In genomic region chr10:100537475-100537874, GRCh38 we compare ENCODE assay signal across 19 cellular contexts. TPM values are rescaled to one million over a fixed set of nuclear protein-coding genes. Genes with fewer than 3 reads are reported as not detected.
DNase-seq lines count a peak whose midpoint lies in the region; ATAC-seq and TF ChIP-seq lines count a peak whose summit lies in the region.
"Had no signal": no experiment of that assay in that cellular context is flagged by ENCODE, and none has a peak within 500 bp of the region (broad histone marks: within the 10 kb centered on the region; RNA-seq: fewer than 3 reads in every experiment).

No MANE protein-coding gene starts in this region.

- peaks cover 45% of the 10 kb centered on the region for H3K4me1 ChIP-seq in Loucy (ENCODE audit: insufficient read depth, low read length, poor library complexity, severe bottlenecking)
- peaks cover 11% of the 10 kb centered on the region for H3K4me1 ChIP-seq in smooth muscle cell (ENCODE audit: low read depth)

- H3K27ac Mint-ChIP-seq in activated naive CD8-positive, alpha-beta T cell treated with anti-CD3 and anti-CD28 coated beads, Interleukin-2, amount 10 ng/mL, durations not matched to agents 7 days and 5 days, result peak overlapping the region; percentile 1
- H3K27ac Mint-ChIP-seq in activated naive CD8-positive, alpha-beta T cell treated with anti-CD3 and anti-CD28 coated beads for 36 hours, result no peak overlapping the region

- peaks cover 20% of the 10 kb centered on the region; the same call in 1 of the 2 replicates for H3K36me3 ChIP-seq in Loucy (ENCODE audit: insufficient read depth, low read length)
- peaks cover 4% of the 10 kb centered on the region for H3K36me3 ChIP-seq in smooth muscle cell (ENCODE audit: low read depth)

- H4K20me1 ChIP-seq in Loucy (ENCODE audit: insufficient read depth, low read length, poor library complexity, severe bottlenecking) (peaks cover 37% of the 10 kb centered on the region), smooth muscle cell (ENCODE audit: low read depth) (peaks cover 45% of the 10 kb centered on the region)

- no peaks in the 10 kb centered on the region for H3K9me3 Mint-ChIP-seq in activated naive CD8-positive, alpha-beta T cell treated with anti-CD3 and anti-CD28 coated beads, Interleukin-2, amount 10 ng/mL, durations not matched to agents 7 days and 5 days
- H3K9me3 Mint-ChIP-seq in activated naive CD8-positive, alpha-beta T cell treated with anti-CD3 and anti-CD28 coated beads for 36 hours, result no peaks in the 10 kb centered on the region
- H3K9me3 Mint-ChIP-seq: effector memory CD8-positive, alpha-beta T cell had no signal

- H2AFZ ChIP-seq in Loucy (ENCODE audit: low read length) (no peak overlapping the region), smooth muscle cell (ENCODE audit: low read depth) (no peak overlapping the region)

- H3K4me3 Mint-ChIP-seq in activated naive CD8-positive, alpha-beta T cell treated with anti-CD3 and anti-CD28 coated beads, Interleukin-2, amount 10 ng/mL, durations not matched to agents 7 days and 5 days, result no peak overlapping the region
- no peak overlapping the region for H3K4me3 Mint-ChIP-seq in activated naive CD8-positive, alpha-beta T cell treated with anti-CD3 and anti-CD28 coated beads for 36 hours

- TF ChIP-seq CTCF in Loucy (conservative IDR thresholded peaks at IDR 0.05; ENCODE audit: low read length) (no peak), smooth muscle cell (IDR thresholded peaks at IDR 0.05; ENCODE audit: borderline replicate concordance, insufficient read depth, poor library complexity, severe bottlenecking) (no peak)

- peaks cover 27% of the 10 kb centered on the region for H3K4me1 Mint-ChIP-seq in activated naive CD8-positive, alpha-beta T cell treated with anti-CD3 and anti-CD28 coated beads, Interleukin-2, amount 10 ng/mL, durations not matched to agents 7 days and 5 days
- H3K4me1 Mint-ChIP-seq in activated naive CD8-positive, alpha-beta T cell treated with anti-CD3 and anti-CD28 coated beads for 36 hours, result peaks cover 18% of the 10 kb centered on the region

- H3F3A ChIP-seq in Loucy (ENCODE audit: low read depth) (no peaks in the 10 kb centered on the region), smooth muscle cell (ENCODE audit: low read depth) (no peaks in the 10 kb centered on the region)

- H3K4me3 ChIP-seq in Loucy (ENCODE audit: low read length, poor library complexity, severe bottlenecking) (peak overlapping the region; percentile 85), smooth muscle cell (no peak overlapping the region)
- H3K4me3 ChIP-seq: mucosa of descending colon, Peyer's patch had no signal

- H3K27me3 ChIP-seq in Loucy (ENCODE audit: insufficient read depth, low read length, poor library complexity, severe bottlenecking) (no peaks in the 10 kb centered on the region), smooth muscle cell (ENCODE audit: low read depth) (no peaks in the 10 kb centered on the region)
- H3K27me3 ChIP-seq: Peyer's patch had no signal

- no peaks in the 10 kb centered on the region for H3K9me2 ChIP-seq in Loucy (replicated peaks; ENCODE audit: low read depth, low read length)

- DNase-seq in activated naive CD8-positive, alpha-beta T cell treated with anti-CD3 and anti-CD28 coated beads, Interleukin-2, amount 10 ng/mL, durations not matched to agents 7 days and 5 days, result no peak
- DNase-seq in activated naive CD8-positive, alpha-beta T cell treated with anti-CD3 and anti-CD28 coated beads for 36 hours, result no peak
- DNase-seq in epidermal melanocyte (ENCODE audit: insufficient read length, low spot score) (peak; percentile 74), smooth muscle cell (lab: John Stamatoyannopoulos, UW; ENCODE audit: unreplicated experiment) (no peak), DMS153 treated with DMSO at 0.1 percent for 48 hours (lab: John Stamatoyannopoulos, UW; ENCODE audit: unreplicated experiment) (no peak)
- DNase-seq: activated CD4-positive, alpha-beta T cell treated with anti-CD3 and anti-CD28 coated beads, Interleukin-2, amount 50 U/mL, for 4 hours; amniotic stem cell; effector memory CD8-positive, alpha-beta T cell; H7; Kasumi-1; mucosa of descending colon; NCI-H2171; NCI-H748 treated with DMSO at 0.1 percent for 48 hours; Peyer's patch; stimulated activated CD4-positive, alpha-beta T cell treated with anti-CD3 and anti-CD28 coated beads, Interleukin-4, amount 100 ng/mL, for 1 hour had no signal

- peaks cover 63% of the 10 kb centered on the region for H3K79me2 ChIP-seq in Loucy (ENCODE audit: insufficient read depth, low read length)
- H3K79me2 ChIP-seq in smooth muscle cell (ENCODE audit: low read depth), result peaks cover 26% of the 10 kb centered on the region

- ATAC-seq in activated naive CD8-positive, alpha-beta T cell treated with anti-CD3 and anti-CD28 coated beads, Interleukin-2, amount 10 ng/mL, durations not matched to agents 7 days and 5 days (ENCODE audit: low read depth), result no peak
- ATAC-seq in GM19324 (IDR thresholded peaks at IDR 0.05; ENCODE audit: low FRiP score, unreplicated experiment) (no peak), HG02763 (IDR thresholded peaks at IDR 0.05; ENCODE audit: unreplicated experiment) (no peak)
- ATAC-seq: effector memory CD8-positive, alpha-beta T cell; mucosa of descending colon had no signal

- no peaks in the 10 kb centered on the region for H3K27me3 Mint-ChIP-seq in activated naive CD8-positive, alpha-beta T cell treated with anti-CD3 and anti-CD28 coated beads, Interleukin-2, amount 10 ng/mL, durations not matched to agents 7 days and 5 days
- no peaks in the 10 kb centered on the region for H3K27me3 Mint-ChIP-seq in activated naive CD8-positive, alpha-beta T cell treated with anti-CD3 and anti-CD28 coated beads for 36 hours
- H3K27me3 Mint-ChIP-seq: effector memory CD8-positive, alpha-beta T cell had no signal

- H3K9ac ChIP-seq in Loucy (ENCODE audit: low read depth, low read length, poor library complexity, severe bottlenecking), result peak overlapping the region; percentile 84
- no peak overlapping the region for H3K9ac ChIP-seq in smooth muscle cell (ENCODE audit: low read depth)

- H3K9me3 ChIP-seq in Loucy (ENCODE audit: insufficient read depth, low read depth, low read length), result no peaks in the 10 kb centered on the region
- no peaks in the 10 kb centered on the region for H3K9me3 ChIP-seq in smooth muscle cell (replicated peaks; ENCODE audit: low read depth)
- H3K9me3 ChIP-seq: mucosa of descending colon, Peyer's patch, thoracic aorta had no signal

- WGBS in smooth muscle cell (ENCODE audit: low lambda C conversion rate), result 99% methylated on average over 4 of the region's 4 CpGs

- H3K4me2 ChIP-seq in Loucy (ENCODE audit: low read depth, low read length, poor library complexity, severe bottlenecking), result peak overlapping the region; percentile 100
- H3K4me2 ChIP-seq in smooth muscle cell, result peak overlapping the region; percentile 92

- no peak overlapping the region for H3K27ac ChIP-seq in smooth muscle cell (ENCODE audit: low read depth)
- H3K27ac ChIP-seq: Peyer's patch, thoracic aorta had no signal

- H3K36me3 Mint-ChIP-seq in activated naive CD8-positive, alpha-beta T cell treated with anti-CD3 and anti-CD28 coated beads, Interleukin-2, amount 10 ng/mL, durations not matched to agents 7 days and 5 days, result peaks cover 18% of the 10 kb centered on the region
- peaks cover 12% of the 10 kb centered on the region for H3K36me3 Mint-ChIP-seq in activated naive CD8-positive, alpha-beta T cell treated with anti-CD3 and anti-CD28 coated beads for 36 hours

- POLR2A ChIA-PET in activated naive CD8-positive, alpha-beta T cell treated with anti-CD3 and anti-CD28 coated beads, Interleukin-2, amount 10 ng/mL, durations not matched to agents 7 days and 5 days (lab: Charles Lee), result no interaction called here

RNA-seq across cellular contexts. Expression of gene HIF1AN, which starts 1.7 kb away (rescaled TPM):
- 10 to 100 TPM; 52.3 to 56.4 TPM for total RNA-seq in activated naive CD8-positive, alpha-beta T cell treated with anti-CD3 and anti-CD28 coated beads, Interleukin-2, amount 10 ng/mL, durations not matched to agents 7 days and 5 days
- total RNA-seq in activated naive CD8-positive, alpha-beta T cell treated with anti-CD3 and anti-CD28 coated beads for 36 hours, result 10 to 100 TPM; 39.0 to 42.1 TPM
- total RNA-seq in smooth muscle cell, result 12.4 and 22.7 TPM in 2 replicates
- polyA plus RNA-seq in smooth muscle cell, result 28.1 and 31.6 TPM in 2 replicates

RNA-seq across cellular contexts. Expression of gene NDUFB8, which starts 7.8 kb away (rescaled TPM):
- 100 to 1,000 TPM; 245 to 269 TPM for total RNA-seq in activated naive CD8-positive, alpha-beta T cell treated with anti-CD3 and anti-CD28 coated beads, Interleukin-2, amount 10 ng/mL, durations not matched to agents 7 days and 5 days
- 100 to 1,000 TPM; 311 to 324 TPM for total RNA-seq in activated naive CD8-positive, alpha-beta T cell treated with anti-CD3 and anti-CD28 coated beads for 36 hours
- total RNA-seq in smooth muscle cell, result 121 and 128 TPM in 2 replicates
- polyA plus RNA-seq in smooth muscle cell, result 400 and 430 TPM in 2 replicates

RNA-seq across cellular contexts. Expression of gene SEC31B, which starts 17.8 kb away (rescaled TPM):
- 100 to 1,000 TPM; 156 to 168 TPM for total RNA-seq in activated naive CD8-positive, alpha-beta T cell treated with anti-CD3 and anti-CD28 coated beads, Interleukin-2, amount 10 ng/mL, durations not matched to agents 7 days and 5 days
- total RNA-seq in activated naive CD8-positive, alpha-beta T cell treated with anti-CD3 and anti-CD28 coated beads for 36 hours, result 10 to 100 TPM; 14.6 to 17.5 TPM
- total RNA-seq in smooth muscle cell, result 2.3 and 4.5 TPM in 2 replicates
- polyA plus RNA-seq in smooth muscle cell, result 6.3 and 8.5 TPM in 2 replicates

Comparison
In these comparisons a context has a peak if more than half of its experiments do, and no peak if none do; other contexts are left out.
1. RNA of gene SEC31B, which starts 17.8 kb away (total RNA-seq): 156 to 168 TPM in activated naive CD8-positive, alpha-beta T cell treated with anti-CD3 and anti-CD28 coated beads, Interleukin-2, amount 10 ng/mL, durations not matched to agents 7 days and 5 days; 14.6 to 17.5 TPM in activated naive CD8-positive, alpha-beta T cell treated with anti-CD3 and anti-CD28 coated beads for 36 hours and 2.3 to 4.5 TPM in smooth muscle cell; every median in the first group is over 4 times any median in the second.